Comparison of ENCODE assay signal across 8 cellular contexts in genomic region chr15:67836477-67836876, GRCh38. TPM values are rescaled to one million over a fixed set of nuclear protein-coding genes. Genes with fewer than 3 reads are reported as not detected.
DNase-seq lines count a peak whose midpoint lies in the region; ATAC-seq and TF ChIP-seq lines count a peak whose summit lies in the region.

No MANE protein-coding gene starts in this region.

- H3K4me1 ChIP-seq in BLaER1 (peaks cover 64% of the 10 kb centered on the region), HAP-1 (peaks cover 16% of the 10 kb centered on the region), right lobe of liver (peaks cover 0 to 50% (median 25%) of the 10 kb centered on the region in 4 donors), stomach (peaks cover 48 to 70% (median 59%) of the 10 kb centered on the region in 4 donors)

- H3K27ac ChIP-seq in BLaER1 (no peak overlapping the region), brain microvascular endothelial cell (no peak overlapping the region), right lobe of liver (no peak overlapping the region), stomach (no peak overlapping the region)

- DNase-seq in HAP-1 (ENCODE audit: low spot score in 2 of 2) (peak; percentile 73 to 82), SK-N-DZ (ENCODE audit: low spot score) (peak; percentile 59), brain microvascular endothelial cell (no peak), right lobe of liver (no peak), stomach (peak; percentile 60)

- ATAC-seq in right lobe of liver (no peak), HG03469 (IDR thresholded peaks at IDR 0.05; ENCODE audit: unreplicated experiment) (no peak), HG03175 (IDR thresholded peaks at IDR 0.05; ENCODE audit: unreplicated experiment) (no peak)

- no peaks in the 10 kb centered on the region for H3K9me3 ChIP-seq in BLaER1
- H3K9me3 ChIP-seq in HAP-1: no peaks in the 10 kb centered on the region
- H3K9me3 ChIP-seq in right lobe of liver: no peaks in the 10 kb centered on the region
- H3K9me3 ChIP-seq in stomach: no peaks in the 10 kb centered on the region

- H3K36me3 ChIP-seq in BLaER1: no peaks in the 10 kb centered on the region
- H3K36me3 ChIP-seq in HAP-1 (replicated peaks): no peaks in the 10 kb centered on the region
- H3K36me3 ChIP-seq in brain microvascular endothelial cell (replicated peaks): no peaks in the 10 kb centered on the region
- no peaks in the 10 kb centered on the region for H3K36me3 ChIP-seq in right lobe of liver
- no peaks in the 10 kb centered on the region for H3K36me3 ChIP-seq in stomach

- intact Hi-C loops in right lobe of liver (cut with DNase I): loop anchor here in 1 of 2 donors (10.0 kb wide), 2 partner anchors 332 to 372 kb away; no protein-coding TSS in a partner anchor
- intact Hi-C loops in stomach (cut with DNase I; ENCODE audit: low total_unique reads): no loop called here

- H3K4me3 ChIP-seq in BLaER1: peak overlapping the region; percentile 67; the same call in 1 of the 2 replicates
- no peak overlapping the region for H3K4me3 ChIP-seq in HAP-1
- no peak overlapping the region for H3K4me3 ChIP-seq in brain microvascular endothelial cell (ENCODE audit: low read depth, low read length)
- H3K4me3 ChIP-seq in right lobe of liver: peak overlapping the region; percentile 22 to 29 (median 28)
- peak overlapping the region; percentile 31 to 51 (median 45) for H3K4me3 ChIP-seq in stomach

- TF ChIP-seq CTCF in brain microvascular endothelial cell (IDR thresholded peaks at IDR 0.05; ENCODE audit: low read depth, low read length, missing control alignments) (peak; percentile 76), right lobe of liver (IDR thresholded peaks at IDR 0.05) (peak; percentile 51 to 80 (median 78)), stomach (IDR thresholded peaks at IDR 0.05) (peak in 5 of 7 experiments; percentile 47 to 90 (median 76))

- peaks cover 30% of the 10 kb centered on the region for H4K20me1 ChIP-seq in BLaER1

- H3K4me2 ChIP-seq in BLaER1: peak overlapping the region; percentile 96

- TF ChIP-seq POLR2A in right lobe of liver (IDR thresholded peaks at IDR 0.05) (no peak), stomach (IDR thresholded peaks at IDR 0.05) (no peak)

- in situ Hi-C loops in HAP-1 (cut with MboI; ENCODE audit: low sequenced_read_pairs) (loop anchor here (5.0 kb wide), 2 partner anchors 374 to 889 kb away; no protein-coding TSS in a partner anchor), brain microvascular endothelial cell (cut with HindIII; ENCODE audit: low pct_ligation_motif_present, low sequenced_read_pairs) (no loop called here)

- 0% methylated on average over 4 of the region's 8 CpGs for WGBS in right lobe of liver (ENCODE audit: insufficient coverage, low coverage, low lambda C conversion rate, missing lambda C conversion rate)
- WGBS in stomach, 5 donors: 34 to 37% (median 36%) methylated on average over 8 of the region's 8 CpGs

- H3K9ac ChIP-seq in BLaER1: no peak overlapping the region

- no peak for TF ChIP-seq EP300 in stomach (IDR thresholded peaks at IDR 0.05)

- peaks cover 77% of the 10 kb centered on the region for H3K27me3 ChIP-seq in BLaER1
- peaks cover 17% of the 10 kb centered on the region for H3K27me3 ChIP-seq in HAP-1 (ENCODE audit: low read depth)
- peaks cover 45% of the 10 kb centered on the region for H3K27me3 ChIP-seq in brain microvascular endothelial cell (replicated peaks)
- H3K27me3 ChIP-seq in right lobe of liver: peaks cover 0 to 30% of the 10 kb centered on the region in 2 donors
- peaks cover 17 to 48% (median 47%) of the 10 kb centered on the region in 3 donors for H3K27me3 ChIP-seq in stomach

RNA-seq across cellular contexts. Expression of gene RNU6-1, which starts 3.4 kb away (rescaled TPM):
- polyA plus RNA-seq in SK-N-DZ (2014; cell fraction: cytosol; rRNA removed): not detected in 2 replicates
- not detected in 2 replicates for polyA plus RNA-seq in SK-N-DZ (2014; cell fraction: nucleus; rRNA removed)
- total RNA-seq in right lobe of liver (not detected), stomach (not detected)
- not detected for polyA plus RNA-seq in stomach

RNA-seq across cellular contexts. Expression of gene SKOR1, which starts 11.2 kb away (rescaled TPM):
- 0.16 and 0.45 TPM in 2 replicates for polyA plus RNA-seq in SK-N-DZ (2014; cell fraction: cytosol; rRNA removed)
- polyA plus RNA-seq in SK-N-DZ (2014; cell fraction: nucleus; rRNA removed): 0.12 and 0.49 TPM in 2 replicates
- total RNA-seq in right lobe of liver (under 1 TPM in 5 of 6 experiments, not detected in 1; 0.05 to 0.21 (median 0.09) TPM), stomach (1 to 10 TPM in 2 of 5 donors, under 1 TPM in 2, not detected in 1; 0.14 to 5.8 (median 2.9) TPM)
- polyA plus RNA-seq in stomach: under 1 TPM in 2 of 3 donors, not detected in 1; 0.20 to 0.46 TPM

Comparison
In these comparisons a context has a peak if more than half of its experiments do, and no peak if none do; other contexts are left out.
1. H3K4me3 ChIP-seq: peak in BLaER1 (single experiment), right lobe of liver (3 of 3) and stomach (4 of 4); none in HAP-1 (single experiment) and brain microvascular endothelial cell (single experiment).
2. DNase-seq: peak in HAP-1 (2 of 2), SK-N-DZ (single experiment) and stomach (single experiment); none in brain microvascular endothelial cell (single experiment) and right lobe of liver (0 of 3).
3. Peak in every context shown above with its lines, with median percentiles within 50 percentile points of each other: CTCF ChIP-seq.